ENCODE assay signal across 24 cellular contexts in the genomic region with DNA sequence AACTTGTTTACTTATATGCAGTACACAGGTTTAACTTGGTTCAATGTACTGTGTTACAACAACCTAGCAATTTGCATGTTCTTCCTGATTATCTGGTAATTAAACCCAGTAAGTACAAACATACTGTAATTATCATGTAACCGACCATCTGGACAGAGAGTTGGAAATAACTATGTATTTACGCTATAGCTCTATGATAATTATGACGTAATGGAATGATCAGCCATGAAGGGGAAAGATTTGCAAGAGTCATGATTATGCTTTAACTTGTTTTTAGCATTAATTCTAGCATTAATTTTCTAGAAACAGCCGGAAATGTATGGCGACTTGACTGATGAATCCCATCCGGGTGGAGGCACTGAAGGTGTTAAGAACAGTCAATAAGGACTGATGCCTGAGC.
DNase-seq lines count a peak whose midpoint lies in the region; ATAC-seq lines count a peak whose summit lies in the region.
"Had no signal": no experiment of that assay in that cellular context is flagged by ENCODE, and none has a peak within 500 bp of the region (broad histone marks: within the 10 kb centered on the region; RNA-seq: fewer than 3 reads in every experiment).

No MANE protein-coding gene starts in this region.

- ATAC-seq in naive thymus-derived CD8-positive, alpha-beta T cell = no peak
- no peak for ATAC-seq in HG03175 (IDR thresholded peaks at IDR 0.05; ENCODE audit: unreplicated experiment)
- ATAC-seq in activated T-cell treated with anti-CD3 and anti-CD28 coated beads, Interleukin-2, amount 50 U/mL, for 72 hours (replicated peaks in 1 of 2) = no peak
- ATAC-seq: T-cell had no signal

- POLR2A ChIA-PET in naive thymus-derived CD8-positive, alpha-beta T cell (lab: Charles Lee) = no interaction called here

- peaks cover under 1 to 23% (median 6%) of the 10 kb centered on the region in 9 donors for H3K9me3 Mint-ChIP-seq in naive thymus-derived CD8-positive, alpha-beta T cell
- peaks cover 3 to 5% of the 10 kb centered on the region in 2 donors for H3K9me3 Mint-ChIP-seq in activated T-cell treated with anti-CD3 and anti-CD28 coated beads, Interleukin-2, amount 50 U/mL, for 72 hours

- no peak overlapping the region for H3K4me3 Mint-ChIP-seq in naive thymus-derived CD8-positive, alpha-beta T cell
- no peak overlapping the region for H3K4me3 Mint-ChIP-seq in activated T-cell treated with anti-CD3 and anti-CD28 coated beads, Interleukin-2, amount 50 U/mL, for 72 hours
- H3K4me3 Mint-ChIP-seq: CD14-positive monocyte; CD8-positive, alpha-beta memory T cell; T-cell had no signal

- peak; percentile 69 for DNase-seq in NCI-H1105 (lab: John Stamatoyannopoulos, UW)
- no peak for DNase-seq in NCI-H1105 treated with DMSO at 0.1 percent for 48 hours (lab: John Stamatoyannopoulos, UW)
- peak; percentile 77 for DNase-seq in COR-L47 (lab: John Stamatoyannopoulos, UW)
- DNase-seq in NCI-H2081 treated with DMSO at 0.1 percent for 48 hours (lab: John Stamatoyannopoulos, UW) = peak; percentile 61
- DNase-seq in NCI-H82 treated with DMSO at 0.1 percent for 48 hours (lab: John Stamatoyannopoulos, UW; ENCODE audit: unreplicated experiment) = peak; percentile 17
- DNase-seq in naive thymus-derived CD8-positive, alpha-beta T cell = no peak
- no peak for DNase-seq in activated T-cell treated with anti-CD3 and anti-CD28 coated beads, Interleukin-2, amount 50 U/mL, for 72 hours
- DNase-seq: 8988T; ACHN; BE2C; CD8-positive, alpha-beta memory T cell; DMS79; EL; GDM1; GM23248; H7; Karpas-422; NCI-H1694; NCI-H2227 treated with DMSO at 0.1 percent for 48 hours; Right ventricle myocardium superior; RPMI8226; T-cell had no signal

- no peak overlapping the region for H3K27ac Mint-ChIP-seq in naive thymus-derived CD8-positive, alpha-beta T cell
- H3K27ac Mint-ChIP-seq in activated T-cell treated with anti-CD3 and anti-CD28 coated beads, Interleukin-2, amount 50 U/mL, for 72 hours = no peak overlapping the region
- H3K27ac Mint-ChIP-seq: CD14-positive monocyte; CD8-positive, alpha-beta memory T cell; T-cell had no signal

- peaks cover 0 to 5% (median 0%) of the 10 kb centered on the region in 3 donors for H3K36me3 Mint-ChIP-seq in naive thymus-derived CD8-positive, alpha-beta T cell
- H3K36me3 Mint-ChIP-seq in activated T-cell treated with anti-CD3 and anti-CD28 coated beads, Interleukin-2, amount 50 U/mL, for 72 hours (ENCODE audit: insufficient read depth in 2 of 2) = no peaks in the 10 kb centered on the region
- H3K36me3 Mint-ChIP-seq: CD14-positive monocyte; CD8-positive, alpha-beta memory T cell; T-cell had no signal

- H3K4me1 Mint-ChIP-seq in naive thymus-derived CD8-positive, alpha-beta T cell = no peaks in the 10 kb centered on the region
- H3K4me1 Mint-ChIP-seq in activated T-cell treated with anti-CD3 and anti-CD28 coated beads, Interleukin-2, amount 50 U/mL, for 72 hours (ENCODE audit: low read depth) = no peaks in the 10 kb centered on the region
- H3K4me1 Mint-ChIP-seq: CD14-positive monocyte; CD8-positive, alpha-beta memory T cell; T-cell had no signal

- peaks cover 0 to 7% (median 1%) of the 10 kb centered on the region in 5 donors for H3K27me3 Mint-ChIP-seq in naive thymus-derived CD8-positive, alpha-beta T cell
- H3K27me3 Mint-ChIP-seq in activated T-cell treated with anti-CD3 and anti-CD28 coated beads, Interleukin-2, amount 50 U/mL, for 72 hours (ENCODE audit: low read depth) = no peaks in the 10 kb centered on the region
- H3K27me3 Mint-ChIP-seq: CD8-positive, alpha-beta memory T cell; T-cell had no signal

Comparison
In these comparisons a context has a peak if more than half of its experiments do, and no peak if none do; other contexts are left out.
1. DNase-seq: peak in NCI-H1105 (single experiment), COR-L47 (single experiment), NCI-H2081 treated with DMSO at 0.1 percent for 48 hours (single experiment) and NCI-H82 treated with DMSO at 0.1 percent for 48 hours (single experiment); none in NCI-H1105 treated with DMSO at 0.1 percent for 48 hours (single experiment), naive thymus-derived CD8-positive, alpha-beta T cell (0 of 10) and activated T-cell treated with anti-CD3 and anti-CD28 coated beads, Interleukin-2, amount 50 U/mL, for 72 hours (0 of 2).